10 cellular contexts compared by ENCODE assay signal in the genomic region with DNA sequence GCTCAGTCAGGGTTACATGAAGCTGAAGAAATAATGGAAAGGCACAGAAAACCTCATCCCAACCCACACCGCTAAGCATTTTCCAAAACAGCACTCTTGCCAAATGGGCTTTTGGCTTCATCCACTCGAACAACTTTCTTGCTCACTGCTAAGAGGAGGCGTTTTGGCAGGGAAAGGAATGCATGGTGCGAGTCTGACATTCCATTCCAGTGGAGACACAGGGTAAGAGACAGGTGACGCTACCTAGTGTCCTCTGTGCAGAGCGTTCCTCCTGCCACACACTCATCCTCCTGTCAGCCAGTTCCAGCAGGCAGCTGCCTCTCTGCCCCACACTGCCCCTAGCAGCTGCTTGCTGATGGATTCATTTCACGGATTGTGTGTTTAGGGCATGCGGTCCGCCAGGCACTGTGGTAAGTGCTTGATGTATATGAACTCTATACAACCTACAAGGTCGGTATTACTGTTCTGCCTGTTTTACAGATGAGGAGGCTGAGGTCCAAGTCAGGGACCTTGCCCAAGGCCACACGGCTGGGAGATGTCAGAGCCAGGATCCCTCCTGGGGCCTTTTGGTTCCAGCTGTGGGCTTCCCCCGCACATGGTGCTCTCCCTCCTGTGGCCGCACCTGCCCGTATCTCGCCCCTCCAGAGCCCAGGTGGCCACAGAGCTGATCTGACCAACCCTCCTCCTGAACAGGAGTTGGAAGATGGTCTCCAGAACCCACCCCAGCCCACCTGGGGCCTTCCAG. TPM values are rescaled to one million over a fixed set of nuclear protein-coding genes. Genes with fewer than 3 reads are reported as not detected.
DNase-seq lines count a peak whose midpoint lies in the region; ATAC-seq, FAIRE-seq and TF ChIP-seq lines count a peak whose summit lies in the region.
"Had no signal": no experiment of that assay in that cellular context is flagged by ENCODE, and none has a peak within 500 bp of the region (broad histone marks: within the 10 kb centered on the region; RNA-seq: fewer than 3 reads in every experiment).

No MANE protein-coding gene starts in this region.

- peak; percentile 5 to 12 for DNase-seq in A549 (ENCODE audit: low read depth in 1 of 2, low spot score in 1 of 2)
- peak; percentile 47 for DNase-seq in LoVo (ENCODE audit: low spot score)
- DNase-seq in mammary epithelial cell = peak; percentile 92
- DNase-seq in medulla oblongata (ENCODE audit: extremely low spot score) = peak; percentile 67
- no peak for DNase-seq in stimulated activated naive CD4-positive, alpha-beta T cell treated with Interleukin-2 at 50 U/mL for 16 hours (lab: John Stamatoyannopoulos, UW)
- no peak for DNase-seq in esophagus squamous epithelium (lab: John Stamatoyannopoulos, UW)
- DNase-seq in activated CD4-positive, alpha-beta T cell treated with anti-CD3 and anti-CD28 coated beads, Interleukin-2, amount 50 U/mL, for 4 hours = no peak
- DNase-seq: KBM-7 had no signal

- no peak overlapping the region for H3K9ac ChIP-seq in mammary epithelial cell (ENCODE audit: insufficient read depth, low read length)

- CTCF ChIA-PET in A549 (lab: Yijun Ruan, JAX) (interaction anchor here (0.9 to 4.3 kb wide), 2 partner anchors 9 to 13 kb away, joined by 3 to 19 read pairs; no protein-coding TSS in a partner anchor), mammary epithelial cell (lab: Charles Lee; ENCODE audit: low non-redundant PET) (interaction anchor here (0.6 kb wide), 1 partner anchor 17 kb away, joined by 3 read pairs; no protein-coding TSS in a partner anchor)

- H3K4me1 ChIP-seq in A549 = no peaks in the 10 kb centered on the region
- H3K4me1 ChIP-seq in mammary epithelial cell (ENCODE audit: insufficient read depth, low read length) = peaks cover 28% of the 10 kb centered on the region
- peaks cover 3 to 27% (median 11%) of the 10 kb centered on the region in 3 donors for H3K4me1 ChIP-seq in esophagus squamous epithelium

- H3K9me3 ChIP-seq in A549 (no peaks in the 10 kb centered on the region), mammary epithelial cell (replicated peaks; ENCODE audit: insufficient read depth, low read length) (no peaks in the 10 kb centered on the region), esophagus squamous epithelium (no peaks in the 10 kb centered on the region)

- TF ChIP-seq EP300 in A549 (IDR thresholded peaks at IDR 0.05) = no peak

- H3K27ac ChIP-seq in A549 = no peak overlapping the region
- peak overlapping the region; percentile 6 for H3K27ac ChIP-seq in mammary epithelial cell (ENCODE audit: insufficient read depth, low read depth, low read length)
- H3K27ac ChIP-seq in esophagus squamous epithelium = no peak overlapping the region
- H3K27ac ChIP-seq: cardiac muscle cell had no signal

- no peak for FAIRE-seq in A549 (lab: Jason Lieb, UNC)

- H3K4me2 ChIP-seq in A549 (no peak overlapping the region), mammary epithelial cell (ENCODE audit: insufficient read depth, low read depth, low read length) (peak overlapping the region; percentile 44)

- no peak for TF ChIP-seq POLR2A in A549 (IDR thresholded peaks at IDR 0.05; ENCODE audit: low read length)
- no peak for TF ChIP-seq POLR2A in esophagus squamous epithelium (IDR thresholded peaks at IDR 0.05)

- in situ Hi-C loops in mammary epithelial cell (cut with MboI; ENCODE audit: low sequenced_read_pairs in 2 of 2) = loop anchor here in 1 of 2 donors (25.0 kb wide), 1 partner anchor 295 kb away; a partner anchor contains a TSS

- TF ChIP-seq RAD21 in A549 (conservative IDR thresholded peaks at IDR 0.05 in 1 of 2, IDR thresholded peaks at IDR 0.05 in 1 of 2) = no peak

- 35% methylated on average over 7 of the region's 15 CpGs for WGBS in A549 (ENCODE audit: missing lambda C conversion rate)
- 15% methylated on average over 15 of the region's 15 CpGs for WGBS in mammary epithelial cell (ENCODE audit: low coverage, missing lambda C conversion rate)
- 25 to 27% methylated on average over 6 to 10 of the region's 15 CpGs for WGBS in esophagus squamous epithelium, 2 donors

- H3K27me3 ChIP-seq in mammary epithelial cell (ENCODE audit: insufficient read depth, low read length) (no peaks in the 10 kb centered on the region), esophagus squamous epithelium (peaks cover 0 to 34% (median 0%) of the 10 kb centered on the region in 4 donors)
- H3K27me3 ChIP-seq: cardiac muscle cell had no signal

- H3K36me3 ChIP-seq in mammary epithelial cell (ENCODE audit: insufficient read depth, low read length) (no peaks in the 10 kb centered on the region), esophagus squamous epithelium (no peaks in the 10 kb centered on the region)
- H3K36me3 ChIP-seq: cardiac muscle cell had no signal

- H4K20me1 ChIP-seq in mammary epithelial cell (ENCODE audit: insufficient read depth, low read length) = no peaks in the 10 kb centered on the region

- POLR2A ChIA-PET in A549 (lab: Yijun Ruan, JAX) = no interaction called here

- H3K79me2 ChIP-seq in mammary epithelial cell (ENCODE audit: insufficient read depth, low read length) = no peaks in the 10 kb centered on the region

- dilution Hi-C loops in mammary epithelial cell (cut with HindIII; ENCODE audit: low sequenced_read_pairs) = no loop called here

- no peak overlapping the region for H3K4me3 ChIP-seq in A549
- H3K4me3 ChIP-seq in mammary epithelial cell (replicated peaks in 1 of 3; ENCODE audit: insufficient read depth in 1 of 3, low read depth in 2 of 3, low read length in 3 of 3) = no peak overlapping the region
- H3K4me3 ChIP-seq in esophagus squamous epithelium = no peak overlapping the region
- H3K4me3 ChIP-seq: cardiac muscle cell had no signal

- TF ChIP-seq CTCF in A549 (IDR thresholded peaks at IDR 0.05) (no peak), mammary epithelial cell (conservative IDR thresholded peaks at IDR 0.05 in 1 of 2, IDR thresholded peaks at IDR 0.05 in 1 of 2; ENCODE audit: extremely low read depth in 1 of 2, insufficient read depth in 1 of 2, low read depth in 1 of 2, low read length in 2 of 2) (peak; percentile 10 to 46), esophagus squamous epithelium (IDR thresholded peaks at IDR 0.05) (no peak)

- H2AFZ ChIP-seq in mammary epithelial cell (ENCODE audit: low read depth, low read length) = peak overlapping the region; percentile 6

- intact Hi-C loops in mammary epithelial cell (cut with micrococcal nuclease) = loop anchor here (1.0 to 2.0 kb wide), 3 partner anchors 20 to 29 kb away; no protein-coding TSS in a partner anchor
- intact Hi-C loops in esophagus squamous epithelium (cut with DNase I) = no loop called here

- BruUV-seq in mammary epithelial cell (replicated peaks; lab: Mats Ljungman, UMichigan) = no TSS peak

- ATAC-seq in A549 (peak; percentile 43 to 67; a peak in 4 of 6 replicates), HG03457 (IDR thresholded peaks at IDR 0.05; ENCODE audit: unreplicated experiment) (no peak)

TF ChIP-seq in A549, 52 proteins besides CTCF, POLR2A, EP300 and RAD21:
- TF ChIP-seq, protein P1, sequence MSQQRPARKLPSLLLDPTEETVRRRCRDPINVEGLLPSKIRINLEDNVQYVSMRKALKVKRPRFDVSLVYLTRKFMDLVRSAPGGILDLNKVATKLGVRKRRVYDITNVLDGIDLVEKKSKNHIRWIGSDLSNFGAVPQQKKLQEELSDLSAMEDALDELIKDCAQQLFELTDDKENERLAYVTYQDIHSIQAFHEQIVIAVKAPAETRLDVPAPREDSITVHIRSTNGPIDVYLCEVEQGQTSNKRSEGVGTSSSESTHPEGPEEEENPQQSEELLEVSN (IDR thresholded peaks at IDR 0.05; ENCODE audit: borderline replicate concordance, low read depth) = no peak
- no peak for TF ChIP-seq ESRRA (IDR thresholded peaks at IDR 0.05; ENCODE audit: borderline replicate concordance, low read length)
- TF ChIP-seq NFE2L2 (conservative IDR thresholded peaks at IDR 0.05; ENCODE audit: low read length) = no peak
- TF ChIP-seq, protein P2, sequence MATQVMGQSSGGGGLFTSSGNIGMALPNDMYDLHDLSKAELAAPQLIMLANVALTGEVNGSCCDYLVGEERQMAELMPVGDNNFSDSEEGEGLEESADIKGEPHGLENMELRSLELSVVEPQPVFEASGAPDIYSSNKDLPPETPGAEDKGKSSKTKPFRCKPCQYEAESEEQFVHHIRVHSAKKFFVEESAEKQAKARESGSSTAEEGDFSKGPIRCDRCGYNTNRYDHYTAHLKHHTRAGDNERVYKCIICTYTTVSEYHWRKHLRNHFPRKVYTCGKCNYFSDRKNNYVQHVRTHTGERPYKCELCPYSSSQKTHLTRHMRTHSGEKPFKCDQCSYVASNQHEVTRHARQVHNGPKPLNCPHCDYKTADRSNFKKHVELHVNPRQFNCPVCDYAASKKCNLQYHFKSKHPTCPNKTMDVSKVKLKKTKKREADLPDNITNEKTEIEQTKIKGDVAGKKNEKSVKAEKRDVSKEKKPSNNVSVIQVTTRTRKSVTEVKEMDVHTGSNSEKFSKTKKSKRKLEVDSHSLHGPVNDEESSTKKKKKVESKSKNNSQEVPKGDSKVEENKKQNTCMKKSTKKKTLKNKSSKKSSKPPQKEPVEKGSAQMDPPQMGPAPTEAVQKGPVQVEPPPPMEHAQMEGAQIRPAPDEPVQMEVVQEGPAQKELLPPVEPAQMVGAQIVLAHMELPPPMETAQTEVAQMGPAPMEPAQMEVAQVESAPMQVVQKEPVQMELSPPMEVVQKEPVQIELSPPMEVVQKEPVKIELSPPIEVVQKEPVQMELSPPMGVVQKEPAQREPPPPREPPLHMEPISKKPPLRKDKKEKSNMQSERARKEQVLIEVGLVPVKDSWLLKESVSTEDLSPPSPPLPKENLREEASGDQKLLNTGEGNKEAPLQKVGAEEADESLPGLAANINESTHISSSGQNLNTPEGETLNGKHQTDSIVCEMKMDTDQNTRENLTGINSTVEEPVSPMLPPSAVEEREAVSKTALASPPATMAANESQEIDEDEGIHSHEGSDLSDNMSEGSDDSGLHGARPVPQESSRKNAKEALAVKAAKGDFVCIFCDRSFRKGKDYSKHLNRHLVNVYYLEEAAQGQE (IDR thresholded peaks at IDR 0.05) = no peak
- TF ChIP-seq POLR2AphosphoS2 (conservative IDR thresholded peaks at IDR 0.05; ENCODE audit: low read length) = no peak

RNA-seq across cellular contexts. Expression of a gene that starts 25.7 kb away (rescaled TPM):
- polyA plus RNA-seq in A549 (2011; rRNA removed) = 23.7 and 26.0 TPM in 2 replicates
- polyA plus RNA-seq in A549 (2012; cell fraction: cytosol; rRNA removed) = 18.0 and 20.2 TPM in 2 replicates
- 18.7 and 20.1 TPM in 2 replicates for polyA plus RNA-seq in A549 (2012; cell fraction: nucleus; rRNA removed)
- polyA plus RNA-seq in A549 (2017; fragmentation: RNase III; extraction: RNeasy Plus Mini Kit Qiagen cat#74134 plus additional on column Dnase treatment) = 15.2 to 17.1 TPM (median 16.2 TPM) in 3 replicates
- polyA minus RNA-seq in A549 (2011; rRNA and poly(A)+ RNA removed) = 18.6 and 20.9 TPM in 2 replicates
- 100 to 1,000 TPM in 1 of 2 donors, 10 to 100 TPM in 1; 84.4 to 128 TPM for total RNA-seq in mammary epithelial cell
- 150 TPM for polyA plus RNA-seq in mammary epithelial cell
- polyA minus RNA-seq in mammary epithelial cell = 102 TPM
- total RNA-seq in esophagus squamous epithelium = 10 to 100 TPM; 32.8 to 51.5 (median 47.1) TPM

Comparison
In these comparisons a context has a peak if more than half of its experiments do, and no peak if none do; other contexts are left out.
1. DNase-seq: peak in A549 (2 of 2), LoVo (single experiment), mammary epithelial cell (single experiment) and medulla oblongata (single experiment); none in stimulated activated naive CD4-positive, alpha-beta T cell treated with Interleukin-2 at 50 U/mL for 16 hours (single experiment), esophagus squamous epithelium (single experiment) and activated CD4-positive, alpha-beta T cell treated with anti-CD3 and anti-CD28 coated beads, Interleukin-2, amount 50 U/mL, for 4 hours (0 of 2).
2. CTCF ChIP-seq: peak in mammary epithelial cell (2 of 2); none in A549 (single experiment) and esophagus squamous epithelium (0 of 6).